27 cellular contexts compared by ENCODE assay signal in genomic region chr15:27458370-27459084, GRCh38.
"Had no signal": no experiment of that assay in that cellular context is flagged by ENCODE, and none has a peak within 500 bp of the region (broad histone marks: within the 10 kb centered on the region; RNA-seq: fewer than 3 reads in every experiment).

No MANE protein-coding gene starts in this region.

- ATAC-seq: activated T-helper 17 cell treated with anti-CD3 and anti-CD28 coated beads, Interleukin-2, amount 50 U/mL, for 72 hours; Panc1; Right ventricle myocardium inferior had no signal

- H3K36me3 ChIP-seq: brain microvascular endothelial cell, MG63 had no signal

- H3K27ac ChIP-seq: brain microvascular endothelial cell, SK-N-MC, VCaP had no signal

- DNase-seq: activated CD4-positive, alpha-beta memory T cell treated with anti-CD3 and anti-CD28 coated beads, Interleukin-2, amount 10 ng/mL, durations not matched to agents 7 days and 5 days; activated CD4-positive, alpha-beta T cell treated with anti-CD3 and anti-CD28 coated beads, Interleukin-2, amount 50 U/mL, for 1 hour; activated CD4-positive, CD25-positive, alpha-beta regulatory T cell; activated gamma-delta T cell; activated naive CD4-positive, alpha-beta T cell treated with anti-CD3 and anti-CD28 coated beads for 36 hours; activated T-cell treated with anti-CD3 and anti-CD28 coated beads for 4 hours; activated T-cell treated with anti-CD3 and anti-CD28 coated beads, Interleukin-2, amount 50 U/mL, for 48 hours; brain microvascular endothelial cell; cerebellar nuclear complex; MG63; MV-4-11; NCI-H1092 treated with DMSO at 0.1 percent for 48 hours; NCI-H1436 treated with DMSO at 0.1 percent for 48 hours; NCI-H1930; NCI-H2107; NCI-H2227 treated with DMSO at 0.1 percent for 48 hours; NCI-H446 treated with DMSO at 0.1 percent for 48 hours; NCI-H526 treated with DMSO at 0.1 percent for 48 hours; NK-92 treated with Interleukin-12 subunit alpha and Interleukin-12 subunit beta, amount 100 ng/mL, for 24 hours; OCI-M1; RPMI8226; T-helper 1 cell had no signal

- H3K9me3 ChIP-seq: MG63 had no signal

- H3K4me3 ChIP-seq: MG63, SK-N-MC had no signal

- H3K27me3 ChIP-seq: brain microvascular endothelial cell, MG63 had no signal
